In genomic region chr9:75962186-75963036, GRCh38 we compare ENCODE assay signal across 13 cellular contexts.
DNase-seq lines count a peak whose midpoint lies in the region; ATAC-seq and TF ChIP-seq lines count a peak whose summit lies in the region.
"Had no signal": no experiment of that assay in that cellular context is flagged by ENCODE, and none has a peak within 500 bp of the region (broad histone marks: within the 10 kb centered on the region; RNA-seq: fewer than 3 reads in every experiment).

No MANE protein-coding gene starts in this region.

- CTCF ChIA-PET in CD4-positive, alpha-beta T cell (lab: Charles Lee): no interaction called here

- H3K36me3 ChIP-seq in neuronal stem cell (replicated peaks in 1 of 2; ENCODE audit: control insufficient read depth in 2 of 2, insufficient read depth in 2 of 2, low read length in 2 of 2) (peaks cover 0 to 2% of the 10 kb centered on the region in 2 donors), smooth muscle cell (ENCODE audit: low read depth) (no peaks in the 10 kb centered on the region)

- H3K27ac ChIP-seq in CD4-positive, alpha-beta T cell (ENCODE audit: low read depth, low read length): no peak overlapping the region
- H3K27ac ChIP-seq in cingulate gyrus (ENCODE audit: low read depth, low read length) (peak overlapping the region; percentile 32), neuronal stem cell (replicated peaks; ENCODE audit: low read length) (no peak overlapping the region), smooth muscle cell (ENCODE audit: low read depth) (no peak overlapping the region)
- H3K27ac ChIP-seq: parathyroid adenoma had no signal

- H3K27me3 ChIP-seq in CD4-positive, alpha-beta T cell (ENCODE audit: control insufficient read depth, insufficient read depth, low read length): no peaks in the 10 kb centered on the region
- H3K27me3 ChIP-seq in neuronal stem cell (ENCODE audit: control insufficient read depth in 3 of 3, insufficient read depth in 3 of 3, low read depth in 1 of 3, low read length in 3 of 3): no peaks in the 10 kb centered on the region
- no peaks in the 10 kb centered on the region for H3K27me3 ChIP-seq in smooth muscle cell (ENCODE audit: low read depth)

- H4K8ac ChIP-seq in neuronal stem cell (ENCODE audit: low read depth, low read length): no peak overlapping the region

- H3K79me1 ChIP-seq in neuronal stem cell (ENCODE audit: low read depth, low read length): peaks cover 4% of the 10 kb centered on the region

- H3K27ac Mint-ChIP-seq in CD4-positive, alpha-beta T cell: peak overlapping the region; percentile 54
- H3K27ac Mint-ChIP-seq: type B pancreatic cell had no signal

- H3K4me2 ChIP-seq in neuronal stem cell (ENCODE audit: insufficient read depth, low read length, poor library complexity, severe bottlenecking) (no peak overlapping the region), smooth muscle cell (no peak overlapping the region)

- H2BK120ac ChIP-seq in neuronal stem cell (ENCODE audit: low read depth, low read length): no peak overlapping the region

- ATAC-seq in CD4-positive, alpha-beta T cell (ENCODE audit: poor library complexity): no peak

- H3K23ac ChIP-seq in neuronal stem cell (ENCODE audit: low read depth, low read length, poor library complexity): no peak overlapping the region

- no peak overlapping the region for H3K4me3 ChIP-seq in neuronal stem cell (ENCODE audit: low read length in 2 of 2)
- no peak overlapping the region for H3K4me3 ChIP-seq in smooth muscle cell

- H2AFZ ChIP-seq in neuronal stem cell (ENCODE audit: low read length): no peak overlapping the region
- H2AFZ ChIP-seq in smooth muscle cell (ENCODE audit: low read depth): no peak overlapping the region
- H2AFZ ChIP-seq: parathyroid adenoma had no signal

- H3K18ac ChIP-seq in neuronal stem cell (ENCODE audit: low read length): peak overlapping the region; percentile 20

- peaks cover 4% of the 10 kb centered on the region for H3K36me3 Mint-ChIP-seq in CD4-positive, alpha-beta T cell (ENCODE audit: low read depth)
- H3K36me3 Mint-ChIP-seq: type B pancreatic cell had no signal

- H3K79me2 ChIP-seq in smooth muscle cell (ENCODE audit: low read depth): no peaks in the 10 kb centered on the region
- H3K79me2 ChIP-seq: parathyroid adenoma had no signal

- H2BK5ac ChIP-seq in neuronal stem cell (ENCODE audit: low read length): peak overlapping the region; percentile 7

- POLR2A ChIA-PET in CD4-positive, alpha-beta T cell (lab: Charles Lee): interaction anchor here (1.3 kb wide), 1 partner anchor 72 kb away, joined by 3 read pairs; the partner anchor contains the start of gene PCSK5

- H2BK12ac ChIP-seq in neuronal stem cell (ENCODE audit: low read length): no peak overlapping the region

- intact Hi-C loops in CD4-positive, alpha-beta T cell (cut with DNase I, micrococcal nuclease): loop anchor here in 1 of 2 experiments (10.0 kb wide), 1 partner anchor 48 kb away; no protein-coding TSS in a partner anchor

- no CpG with 5 or more reads among the region's 10 CpGs for whole genome bisulfite sequencing in neuronal stem cell (ENCODE audit: extremely low coverage in 2 of 2, insufficient read length in 2 of 2, insufficient replicate concordance in 1 of 2), 2 donors
- WGBS in smooth muscle cell (ENCODE audit: low lambda C conversion rate): 94% methylated on average over 10 of the region's 10 CpGs

- H3K9me3 ChIP-seq in CD4-positive, alpha-beta T cell (ENCODE audit: control insufficient read depth, low read length): no peaks in the 10 kb centered on the region
- H3K9me3 ChIP-seq in neuronal stem cell (replicated peaks in 1 of 2; ENCODE audit: control insufficient read depth in 2 of 2, insufficient read depth in 1 of 2, low read depth in 1 of 2, low read length in 2 of 2) (no peaks in the 10 kb centered on the region), smooth muscle cell (replicated peaks; ENCODE audit: low read depth) (no peaks in the 10 kb centered on the region)

- H3K27me3 Mint-ChIP-seq in CD4-positive, alpha-beta T cell: no peaks in the 10 kb centered on the region
- H3K27me3 Mint-ChIP-seq: central memory CD8-positive, alpha-beta T cell; type B pancreatic cell had no signal

- H3K4me1 Mint-ChIP-seq in CD4-positive, alpha-beta T cell (ENCODE audit: low read depth): peaks cover 69% of the 10 kb centered on the region

- DNase-seq in CD4-positive, alpha-beta T cell: no peak
- peak; percentile 11 for DNase-seq in LoVo (ENCODE audit: low spot score)
- no peak for DNase-seq in neuronal stem cell (ENCODE audit: low spot score)
- DNase-seq in NCI-H2227 (lab: John Stamatoyannopoulos, UW; ENCODE audit: unreplicated experiment): no peak
- DNase-seq in smooth muscle cell (lab: John Stamatoyannopoulos, UW; ENCODE audit: unreplicated experiment): no peak
- DNase-seq in Kasumi-1 (lab: John Stamatoyannopoulos, UW): no peak
- no peak for DNase-seq in hippocampal formation (lab: John Stamatoyannopoulos, UW)
- DNase-seq: kidney, MV-4-11 had no signal

- no peak overlapping the region for H3K14ac ChIP-seq in neuronal stem cell (ENCODE audit: low read length)

- H3F3A ChIP-seq in smooth muscle cell (ENCODE audit: low read depth): no peaks in the 10 kb centered on the region

- no peak overlapping the region for H3K4ac ChIP-seq in neuronal stem cell (ENCODE audit: low read length)

- H2BK15ac ChIP-seq in neuronal stem cell (ENCODE audit: low read length): no peak overlapping the region

- peaks cover 8 to 14% of the 10 kb centered on the region in 2 donors for H3K4me1 ChIP-seq in neuronal stem cell (ENCODE audit: control insufficient read depth in 2 of 2, insufficient read depth in 1 of 2, low read depth in 1 of 2, low read length in 2 of 2)
- peaks cover 14% of the 10 kb centered on the region for H3K4me1 ChIP-seq in smooth muscle cell (ENCODE audit: low read depth)
- H3K4me1 ChIP-seq: parathyroid adenoma had no signal

- H3K9me3 Mint-ChIP-seq in CD4-positive, alpha-beta T cell: no peaks in the 10 kb centered on the region
- H3K9me3 Mint-ChIP-seq: type B pancreatic cell had no signal

- TF ChIP-seq CTCF in CD4-positive, alpha-beta T cell (IDR thresholded peaks at IDR 0.05): no peak
- TF ChIP-seq CTCF in smooth muscle cell (IDR thresholded peaks at IDR 0.05; ENCODE audit: borderline replicate concordance, insufficient read depth, poor library complexity, severe bottlenecking): no peak

- H4K91ac ChIP-seq in neuronal stem cell (ENCODE audit: low read depth, low read length, poor library complexity): no peak overlapping the region

- peak overlapping the region; percentile 55 for H3K4me3 Mint-ChIP-seq in CD4-positive, alpha-beta T cell
- H3K4me3 Mint-ChIP-seq: central memory CD8-positive, alpha-beta T cell; type B pancreatic cell had no signal

- no peaks in the 10 kb centered on the region for H4K20me1 ChIP-seq in smooth muscle cell (ENCODE audit: low read depth)

- H3K9ac ChIP-seq in neuronal stem cell (ENCODE audit: low read depth, low read length, poor library complexity): no peak overlapping the region
- H3K9ac ChIP-seq in smooth muscle cell (ENCODE audit: low read depth): no peak overlapping the region
- H3K9ac ChIP-seq: parathyroid adenoma had no signal

- no peak overlapping the region for H2AK5ac ChIP-seq in neuronal stem cell (ENCODE audit: low read depth, low read length)
